ENCODE assay signal across 8 cellular contexts in the genomic region with DNA sequence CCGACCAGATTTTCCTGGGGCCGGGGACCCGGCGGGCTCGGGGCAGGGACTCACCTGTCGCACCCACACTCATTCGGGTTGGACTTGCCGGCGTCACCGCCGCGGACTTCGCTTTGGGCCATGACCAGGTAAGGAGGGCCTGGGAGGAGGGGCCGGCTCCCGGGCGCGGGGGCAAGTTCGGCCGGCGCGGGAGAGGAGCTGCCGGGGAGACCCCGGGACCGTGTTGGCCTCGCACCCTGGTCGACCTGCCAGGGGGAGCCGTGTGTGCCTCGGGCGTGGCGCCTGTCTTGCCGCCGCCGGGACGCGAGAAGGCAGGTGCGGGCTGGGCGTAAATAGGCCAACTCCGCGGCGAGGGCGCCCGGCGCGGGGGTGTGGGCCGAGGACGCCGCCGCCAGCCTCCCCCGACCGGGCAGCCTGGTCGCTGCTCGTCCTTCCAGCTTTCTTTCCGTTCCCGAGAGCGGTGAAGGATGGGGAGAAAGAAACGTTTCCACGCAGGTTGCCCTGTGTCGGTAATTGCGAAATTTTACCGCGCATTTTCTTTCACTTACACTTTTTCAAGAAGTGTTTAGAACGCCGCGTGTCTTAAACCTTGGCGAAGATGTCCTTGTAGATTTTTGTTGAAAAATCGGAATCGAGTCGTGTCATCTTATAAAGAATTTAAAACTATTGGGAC. TPM values are rescaled to one million over a fixed set of nuclear protein-coding genes. Genes with fewer than 3 reads are reported as not detected.
DNase-seq lines count a peak whose midpoint lies in the region; ATAC-seq and TF ChIP-seq lines count a peak whose summit lies in the region.

No MANE protein-coding gene starts in this region.

- peaks cover 17% of the 10 kb centered on the region for H3F3A ChIP-seq in PC-9 (ENCODE audit: insufficient read depth, low read depth)

- peak overlapping the region; percentile 96 for H3K4me2 ChIP-seq in PC-9

- POLR2A ChIA-PET in PC-9 (lab: Charles Lee; ENCODE audit: unreplicated experiment) = interaction anchor here (0.6 to 0.7 kb wide), 2 partner anchors 683 to 891 kb away, joined by 3 read pairs; no protein-coding TSS in a partner anchor

- peak; percentile 1 for ATAC-seq in GM19455 (IDR thresholded peaks at IDR 0.05; ENCODE audit: unreplicated experiment)
- ATAC-seq in gastrocnemius medialis = peak; percentile 8 to 20
- ATAC-seq in HG03565 (IDR thresholded peaks at IDR 0.05; ENCODE audit: unreplicated experiment) = no peak

- peak overlapping the region; percentile 95 for H2AFZ ChIP-seq in PC-9

- H3K4me3 ChIP-seq in PC-9 (peak overlapping the region; percentile 100), gastrocnemius medialis (peak overlapping the region; percentile 87 to 94 (median 92))

- no peaks in the 10 kb centered on the region for H3K27me3 ChIP-seq in PC-9 (ENCODE audit: insufficient read depth, low read depth)
- H3K27me3 ChIP-seq in gastrocnemius medialis = no peaks in the 10 kb centered on the region

- peaks cover 23% of the 10 kb centered on the region for H3K4me1 ChIP-seq in PC-9 (replicated peaks; ENCODE audit: insufficient read depth)
- H3K4me1 ChIP-seq in gastrocnemius medialis = peaks cover 22 to 32% of the 10 kb centered on the region in 2 donors

- in situ Hi-C loops in ACHN (cut with HindIII; ENCODE audit: low pct_ligation_motif_present, low pct_unique_long_range_greater_than_20kb, low sequenced_read_pairs) (no loop called here), gastrocnemius medialis (cut with MboI; ENCODE audit: low sequenced_read_pairs in 4 of 4) (no loop called here)

- no TSS peak for BruUV-seq in PC-9 (replicated peaks; lab: Mats Ljungman, UMichigan)

- CTCF ChIA-PET in PC-9 (lab: Charles Lee) = interaction anchor here (0.6 kb wide), 1 partner anchor 271 kb away, joined by 4 read pairs; no protein-coding TSS in a partner anchor

- intact Hi-C loops in PC-9 (cut with micrococcal nuclease; ENCODE audit: unreplicated experiment) (loop anchor here (2.0 to 5.0 kb wide), 2 partner anchors 249 to 930 kb away; a partner anchor contains a TSS), gastrocnemius medialis (cut with DNase I; ENCODE audit: low total_unique reads) (loop anchor here (2.0 to 10.0 kb wide), 4 partner anchors 250 to 927 kb away; a partner anchor contains a TSS)

- H3K27ac ChIP-seq in PC-9 = peak overlapping the region; percentile 95
- peak overlapping the region; percentile 38 for H3K27ac ChIP-seq in adipose tissue (ENCODE audit: low read depth, low read length)
- H3K27ac ChIP-seq in gastrocnemius medialis = peak overlapping the region; percentile 94 to 99 (median 99)

- H4K20me1 ChIP-seq in PC-9 (ENCODE audit: insufficient read depth) = peaks cover 5% of the 10 kb centered on the region; the same call in 1 of the 2 replicates

- WGBS in adipose tissue, 3 donors = 0 to 1% (median 1%) methylated on average over 55 to 68 of the region's 68 CpGs

- no peaks in the 10 kb centered on the region for H3K9me3 ChIP-seq in PC-9 (ENCODE audit: insufficient read depth, low read depth)
- no peaks in the 10 kb centered on the region for H3K9me3 ChIP-seq in gastrocnemius medialis

- no peaks in the 10 kb centered on the region for H3K9me2 ChIP-seq in PC-9 (ENCODE audit: insufficient read depth)

- DNase-seq in ACHN = peak; percentile 20
- DNase-seq in PC-9 = no peak
- peak; percentile 9 for DNase-seq in hepatic stellate cell (ENCODE audit: low spot score)
- DNase-seq in gastrocnemius medialis = peak; percentile 11 to 42
- no peak for DNase-seq in LoVo (ENCODE audit: low spot score)

- H3K36me3 ChIP-seq in PC-9 (ENCODE audit: low read depth) = peaks cover 19% of the 10 kb centered on the region
- H3K36me3 ChIP-seq in gastrocnemius medialis = peaks cover 0 to under 1% of the 10 kb centered on the region in 2 donors

- peaks cover 67% of the 10 kb centered on the region for H3K79me2 ChIP-seq in PC-9 (ENCODE audit: low read depth)

- TF ChIP-seq CTCF in PC-9 (conservative IDR thresholded peaks at IDR 0.05) (no peak), gastrocnemius medialis (IDR thresholded peaks at IDR 0.05 in 4 of 5, conservative IDR thresholded peaks at IDR 0.05 in 1 of 5) (no peak)

- TF ChIP-seq POLR2A in gastrocnemius medialis (IDR thresholded peaks at IDR 0.05) = no peak

RNA-seq across cellular contexts. Expression of a gene that starts 0.6 kb away (rescaled TPM):
- total RNA-seq in PC-9 (2021) = 42.1 and 50.3 TPM in 2 replicates
- polyA plus RNA-seq in adipose tissue = 10 to 100 TPM in 1 of 3 donors, 1 to 10 TPM in 2; 8.3 to 18.1 (median 8.5) TPM
- 10 to 100 TPM; 11.8 to 23.4 (median 17.3) TPM for total RNA-seq in gastrocnemius medialis

Comparison
In these comparisons a context has a peak if more than half of its experiments do, and no peak if none do; other contexts are left out.
1. DNase-seq: peak in ACHN (single experiment), hepatic stellate cell (single experiment) and gastrocnemius medialis (2 of 2); none in PC-9 (0 of 2) and LoVo (single experiment).
2. H3K27ac ChIP-seq: peak in every context shown above with its lines; median percentile 99 in gastrocnemius medialis; 95 in PC-9; 38 in adipose tissue.